13 cellular contexts compared by ENCODE assay signal in the genomic region with DNA sequence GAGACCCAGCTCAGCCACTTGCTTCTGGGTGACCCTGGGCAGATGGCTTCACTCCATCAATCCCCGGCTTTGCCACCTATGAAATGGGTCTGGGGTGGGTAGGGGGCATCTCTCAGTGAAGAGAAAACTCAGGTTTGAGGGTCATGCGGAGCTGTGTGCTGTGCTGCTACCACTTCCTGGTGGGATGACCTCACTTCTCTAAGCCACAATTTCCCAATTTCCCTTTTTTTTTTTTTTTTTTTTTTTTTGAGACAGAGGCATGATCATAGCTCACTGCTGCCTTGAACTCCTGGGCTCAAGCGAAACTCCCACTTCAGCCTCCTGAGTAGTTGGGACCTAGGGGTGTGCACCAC. TPM values are rescaled to one million over a fixed set of nuclear protein-coding genes. Genes with fewer than 3 reads are reported as not detected.
DNase-seq lines count a peak whose midpoint lies in the region; ATAC-seq and TF ChIP-seq lines count a peak whose summit lies in the region.
"Had no signal": no experiment of that assay in that cellular context is flagged by ENCODE, and none has a peak within 500 bp of the region (broad histone marks: within the 10 kb centered on the region; RNA-seq: fewer than 3 reads in every experiment).

No MANE protein-coding gene starts in this region.

- CTCF ChIA-PET in CD4-positive, alpha-beta T cell (lab: Charles Lee) = no interaction called here

- TF ChIP-seq POLR2A in esophagus muscularis mucosa (IDR thresholded peaks at IDR 0.05; ENCODE audit: low read depth) = no peak

- H3K36me3 ChIP-seq in esophagus muscularis mucosa (no peaks in the 10 kb centered on the region), SJCRH30 (no peaks in the 10 kb centered on the region)

- H3K4me3 Mint-ChIP-seq in central memory CD8-positive, alpha-beta T cell = no peak overlapping the region
- H3K4me3 Mint-ChIP-seq in natural killer cell = no peak overlapping the region
- H3K4me3 Mint-ChIP-seq in CD4-positive, alpha-beta T cell = no peak overlapping the region

- H3K36me3 Mint-ChIP-seq in central memory CD8-positive, alpha-beta T cell (ENCODE audit: insufficient read depth) = peaks cover 3% of the 10 kb centered on the region
- no peaks in the 10 kb centered on the region for H3K36me3 Mint-ChIP-seq in natural killer cell
- no peaks in the 10 kb centered on the region for H3K36me3 Mint-ChIP-seq in CD4-positive, alpha-beta T cell (ENCODE audit: low read depth)

- TF ChIP-seq EP300 in esophagus muscularis mucosa (IDR thresholded peaks at IDR 0.05) = no peak

- peak overlapping the region; percentile 22 for H3K27ac Mint-ChIP-seq in central memory CD8-positive, alpha-beta T cell (ENCODE audit: low read depth)
- no peak overlapping the region for H3K27ac Mint-ChIP-seq in natural killer cell
- no peak overlapping the region for H3K27ac Mint-ChIP-seq in CD4-positive, alpha-beta T cell

- no peak for ATAC-seq in central memory CD8-positive, alpha-beta T cell (replicated peaks; ENCODE audit: extremely low read depth, poor library complexity, severe bottlenecking)
- peak in 2 of 3 donors; percentile 23 to 62 for ATAC-seq in natural killer cell
- ATAC-seq in CD4-positive, alpha-beta T cell (ENCODE audit: poor library complexity) = no peak

- intact Hi-C loops in natural killer cell (cut with micrococcal nuclease) (no loop called here), esophagus muscularis mucosa (cut with DNase I) (no loop called here)
- intact Hi-C loops in CD4-positive, alpha-beta T cell (cut with DNase I, micrococcal nuclease) = loop anchor here in 1 of 2 experiments (5.0 to 10.0 kb wide), 2 partner anchors 68 to 110 kb away; a partner anchor contains a TSS

- H3K9me3 ChIP-seq in CD4-positive, alpha-beta T cell (ENCODE audit: control insufficient read depth, low read length) = no peaks in the 10 kb centered on the region
- H3K9me3 ChIP-seq in esophagus muscularis mucosa = no peaks in the 10 kb centered on the region
- no peaks in the 10 kb centered on the region for H3K9me3 ChIP-seq in SJCRH30 (replicated peaks)

- DNase-seq in MV-4-11 (lab: John Stamatoyannopoulos, UW) (peak; percentile 90), natural killer cell (no peak), esophagus muscularis mucosa (ENCODE audit: extremely low spot score) (no peak), SJCRH30 (no peak)
- no peak for DNase-seq in central memory CD8-positive, alpha-beta T cell (ENCODE audit: low spot score in 2 of 2)
- no peak for DNase-seq in activated CD4-positive, alpha-beta T cell treated with anti-CD3 and anti-CD28 coated beads for 4 hours
- DNase-seq in CD4-positive, alpha-beta T cell = no peak
- DNase-seq: NCI-H2171, T-helper 2 cell had no signal

- H3K4me1 ChIP-seq in esophagus muscularis mucosa (peaks cover 9 to 15% (median 14%) of the 10 kb centered on the region in 4 donors), SJCRH30 (peaks cover 3% of the 10 kb centered on the region; the same call in 1 of the 2 replicates)

- no peaks in the 10 kb centered on the region for H3K9me3 Mint-ChIP-seq in central memory CD8-positive, alpha-beta T cell
- no peaks in the 10 kb centered on the region for H3K9me3 Mint-ChIP-seq in natural killer cell
- H3K9me3 Mint-ChIP-seq in CD4-positive, alpha-beta T cell = no peaks in the 10 kb centered on the region

- POLR2A ChIA-PET in CD4-positive, alpha-beta T cell (lab: Charles Lee) = no interaction called here

- H3K27ac ChIP-seq in C4-2B = peak overlapping the region; percentile 65; the same call in 1 of the 2 replicates
- H3K27ac ChIP-seq in CD4-positive, alpha-beta T cell (ENCODE audit: low read depth, low read length) = no peak overlapping the region
- H3K27ac ChIP-seq in esophagus muscularis mucosa (replicated peaks in 1 of 4) = no peak overlapping the region
- H3K27ac ChIP-seq in SJCRH30 = no peak overlapping the region

- peaks cover 15% of the 10 kb centered on the region for H3K4me1 Mint-ChIP-seq in central memory CD8-positive, alpha-beta T cell
- H3K4me1 Mint-ChIP-seq in natural killer cell = peaks cover 11 to 13% of the 10 kb centered on the region in 2 donors
- peaks cover 13% of the 10 kb centered on the region for H3K4me1 Mint-ChIP-seq in CD4-positive, alpha-beta T cell (ENCODE audit: low read depth)

- TF ChIP-seq CTCF in C4-2B (conservative IDR thresholded peaks at IDR 0.05) (no peak), natural killer cell (IDR thresholded peaks at IDR 0.05) (no peak), esophagus muscularis mucosa (IDR thresholded peaks at IDR 0.05) (no peak)
- no peak for TF ChIP-seq CTCF in CD4-positive, alpha-beta T cell (IDR thresholded peaks at IDR 0.05)

- WGBS in esophagus muscularis mucosa = 79% methylated on average over 3 of the region's 3 CpGs

- H3K27me3 Mint-ChIP-seq in central memory CD8-positive, alpha-beta T cell = no peaks in the 10 kb centered on the region
- peaks cover 0 to 9% of the 10 kb centered on the region in 2 donors for H3K27me3 Mint-ChIP-seq in natural killer cell (ENCODE audit: low read depth in 2 of 2)
- no peaks in the 10 kb centered on the region for H3K27me3 Mint-ChIP-seq in CD4-positive, alpha-beta T cell

- H3K4me3 ChIP-seq in esophagus muscularis mucosa = no peak overlapping the region
- no peak overlapping the region for H3K4me3 ChIP-seq in SJCRH30

- no peaks in the 10 kb centered on the region for H3K27me3 ChIP-seq in CD4-positive, alpha-beta T cell (ENCODE audit: control insufficient read depth, insufficient read depth, low read length)
- H3K27me3 ChIP-seq in esophagus muscularis mucosa (no peaks in the 10 kb centered on the region), SJCRH30 (no peaks in the 10 kb centered on the region)

RNA-seq across cellular contexts. Expression of a gene that starts 4.6 kb away (rescaled TPM):
- total RNA-seq in natural killer cell (100 to 1,000 TPM in 1 of 3 donors, 10 to 100 TPM in 2; 44.5 to 141 (median 55.5) TPM), esophagus muscularis mucosa (10 to 100 TPM in 3 of 4 donors, 1 to 10 TPM in 1; 7.5 to 45.7 (median 18.4) TPM)
- 10 to 100 TPM; 19.6 to 21.1 TPM for total RNA-seq in CD4-positive, alpha-beta T cell
- total RNA-seq in SJCRH30 (2014; rRNA removed; shearing (Covaris generic)) = 9.4 and 16.6 TPM in 2 replicates

RNA-seq across cellular contexts. Expression of a gene that starts 35.0 kb away (rescaled TPM):
- total RNA-seq in natural killer cell (under 1 TPM in 2 of 3 donors, not detected in 1; 0.19 to 0.38 TPM), esophagus muscularis mucosa (10 to 100 TPM; 31.6 to 67.9 (median 46.9) TPM)
- under 1 TPM; 0.28 to 0.36 TPM for total RNA-seq in CD4-positive, alpha-beta T cell
- total RNA-seq in SJCRH30 (2014; rRNA removed; shearing (Covaris generic)) = 3.1 and 3.2 TPM in 2 replicates

RNA-seq across cellular contexts. Expression of a gene that starts 41.3 kb away (rescaled TPM):
- total RNA-seq in natural killer cell = not detected
- not detected for total RNA-seq in CD4-positive, alpha-beta T cell
- not detected for total RNA-seq in esophagus muscularis mucosa
- total RNA-seq in SJCRH30 (2014; rRNA removed; shearing (Covaris generic)) = not detected in 2 replicates
- total RNA-seq: cerebellum, H1, omental fat pad had no signal

RNA-seq across cellular contexts. Expression of a gene that starts 55.2 kb away (rescaled TPM):
- 10 to 100 TPM; 36.3 to 50.5 (median 37.6) TPM for total RNA-seq in natural killer cell
- 10 to 100 TPM; 22.3 to 24.8 TPM for total RNA-seq in CD4-positive, alpha-beta T cell
- 10 to 100 TPM; 33.2 to 61.3 (median 47.8) TPM for total RNA-seq in esophagus muscularis mucosa
- total RNA-seq in SJCRH30 (2014; rRNA removed; shearing (Covaris generic)) = 46.8 and 56.2 TPM in 2 replicates

Comparison
In these comparisons a context has a peak if more than half of its experiments do, and no peak if none do; other contexts are left out.
1. ATAC-seq: peak in natural killer cell (2 of 3); none in central memory CD8-positive, alpha-beta T cell (single experiment) and CD4-positive, alpha-beta T cell (single experiment).